Comparison of ENCODE assay signal across 26 cellular contexts in the genomic region with DNA sequence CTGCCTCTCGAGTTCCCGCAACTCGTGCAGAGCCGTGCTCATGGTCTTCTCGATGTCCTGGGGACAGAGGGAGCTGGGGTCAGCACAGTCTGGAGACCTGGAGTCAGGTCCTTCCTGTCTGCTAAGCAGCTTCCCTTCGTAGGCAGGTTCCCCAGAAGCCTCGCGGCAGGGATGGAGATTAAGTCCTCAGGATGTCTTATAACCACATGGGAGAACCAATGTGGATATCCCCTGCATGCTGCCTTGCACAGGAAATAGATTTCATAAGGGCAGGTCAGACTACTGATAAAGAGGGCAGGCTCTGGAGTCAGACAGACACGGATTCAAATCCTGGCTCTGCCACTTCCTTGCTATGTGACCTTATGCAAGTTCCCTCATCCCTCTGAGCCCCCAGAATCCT.
"Had no signal": no experiment of that assay in that cellular context is flagged by ENCODE, and none has a peak within 500 bp of the region (broad histone marks: within the 10 kb centered on the region; RNA-seq: fewer than 3 reads in every experiment).

No MANE protein-coding gene starts in this region.

- H3K79me2 ChIP-seq: hepatocyte had no signal

- DNase-seq: colonic mucosa; cortex of kidney; effector CD8-positive, alpha-beta T cell; effector memory CD8-positive, alpha-beta T cell; erythroblast; esophagus squamous epithelium; foreskin fibroblast; foreskin melanocyte; gastrocnemius medialis; glutamatergic neuron; head of caudate nucleus; heart right ventricle; hypothalamus; immature natural killer cell; left cardiac atrium; left lung; left ventricle myocardium superior; lower lobe of right lung; mesenchymal stem cell; mucosa of descending colon; naive B cell had no signal

- H3K4me2 ChIP-seq: hepatocyte had no signal

- ATAC-seq: effector memory CD8-positive, alpha-beta T cell; esophagus mucosa; gastrocnemius medialis; heart right ventricle; left cardiac atrium; left lung; left ventricle myocardium superior; lower lobe of right lung; mucosa of descending colon had no signal

- H3K4me3 ChIP-seq: colonic mucosa, esophagus squamous epithelium, gastrocnemius medialis, heart right ventricle, hepatocyte, left lung, lower lobe of right lung, mucosa of descending colon had no signal

- H2AFZ ChIP-seq: hepatocyte had no signal

- FAIRE-seq: endometrium, keratinocyte had no signal

- H3K36me3 ChIP-seq: colonic mucosa, gastrocnemius medialis, left lung, lower lobe of right lung had no signal

- H3K27ac ChIP-seq: colonic mucosa, epithelial cell of prostate, esophagus squamous epithelium, gastrocnemius medialis, heart right ventricle, hepatocyte, left lung, lower lobe of right lung had no signal

- H3K9me3 ChIP-seq: colonic mucosa, esophagus squamous epithelium, gastrocnemius medialis, heart right ventricle, left lung, lower lobe of right lung, mucosa of descending colon had no signal

- H3K4me1 ChIP-seq: colonic mucosa, gastrocnemius medialis, lower lobe of right lung had no signal

- H3K27me3 ChIP-seq: colonic mucosa, gastrocnemius medialis, heart right ventricle, hepatocyte, left lung had no signal
